Comparison of ENCODE assay signal across 8 cellular contexts in the genomic region with DNA sequence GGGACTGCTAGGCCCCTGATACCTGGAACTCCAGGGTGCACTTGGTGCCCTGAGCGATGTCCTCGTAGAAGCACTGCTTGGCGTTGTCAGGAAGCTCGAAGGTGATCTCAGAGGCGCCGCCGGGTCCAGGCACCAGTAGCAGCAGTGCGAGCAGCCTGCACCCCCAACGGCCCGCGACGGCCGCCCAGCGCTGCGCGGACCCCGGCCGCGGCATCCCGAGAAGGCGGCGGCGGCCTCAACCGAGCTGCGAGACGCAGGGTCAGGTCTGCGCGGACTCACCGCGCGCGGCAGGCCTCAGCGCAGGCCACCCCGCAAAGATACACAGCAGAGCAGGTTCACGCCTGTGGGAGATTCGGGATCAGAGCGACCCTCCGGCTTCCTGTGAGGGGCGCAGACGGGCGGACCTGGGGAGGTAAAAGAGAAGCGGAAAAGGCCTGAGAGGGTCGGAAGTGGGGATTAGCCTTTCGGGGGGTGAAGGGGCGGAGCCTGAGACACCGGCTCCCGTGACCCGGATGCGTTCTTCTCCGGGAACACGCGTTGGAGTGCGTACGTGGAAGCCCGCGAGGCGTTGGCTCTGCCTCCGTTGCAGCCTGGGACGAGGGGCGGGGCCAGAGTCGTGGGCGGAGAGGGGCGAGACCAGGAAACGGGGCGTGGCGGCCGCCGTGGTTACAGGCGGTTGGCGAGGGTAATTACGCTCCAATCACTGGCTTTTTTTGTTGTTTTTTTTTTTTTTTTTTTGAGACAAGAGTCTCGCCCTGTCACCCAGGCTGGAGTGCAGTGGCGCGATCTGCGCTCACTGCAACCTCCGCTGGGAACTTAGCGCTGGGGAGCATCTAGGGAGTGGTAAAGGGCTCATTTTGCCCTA. TPM values are rescaled to one million over a fixed set of nuclear protein-coding genes. Genes with fewer than 3 reads are reported as not detected.
DNase-seq lines count a peak whose midpoint lies in the region; ATAC-seq and TF ChIP-seq lines count a peak whose summit lies in the region.

A gene (minus strand): TSS at position 458 of the 865 bp plus-strand sequence. CDS start 244 bp downstream, at position 214.

- H3K27ac ChIP-seq in RWPE1 = peak within 1 kb of the TSS; percentile 83

- peaks cover 24% of the 10 kb centered on the region for H3K36me3 Mint-ChIP-seq in activated T-helper 17 cell treated with anti-CD3 and anti-CD28 coated beads, Interleukin-2, amount 50 U/mL, for 72 hours (ENCODE audit: low read depth)
- peaks cover 0 to 12% (median 0%) of the 10 kb centered on the region in 3 donors for H3K36me3 Mint-ChIP-seq in naive thymus-derived CD8-positive, alpha-beta T cell

- peak; percentile 92 for ATAC-seq in activated T-helper 17 cell treated with anti-CD3 and anti-CD28 coated beads, Interleukin-2, amount 50 U/mL, for 72 hours (replicated peaks)
- ATAC-seq in naive thymus-derived CD8-positive, alpha-beta T cell = peak; percentile 89 to 90

- DNase-seq in Daoy (ENCODE audit: low read depth) (peak; percentile 100), GOT3 (lab: John Stamatoyannopoulos, UW) (peak; percentile 99), LNCaP clone FGC (ENCODE audit: low read depth) (peak; percentile 94), RWPE1 (ENCODE audit: low spot score) (peak; percentile 97), fibroblast of mammary gland (ENCODE audit: low read depth) (peak; percentile 97)
- peak; percentile 94 to 100 (median 99) for DNase-seq in naive thymus-derived CD8-positive, alpha-beta T cell
- DNase-seq in stimulated activated naive CD4-positive, alpha-beta T cell (lab: John Stamatoyannopoulos, UW) = peak; percentile 97 to 99 (median 98)

- peaks cover 10% of the 10 kb centered on the region for H3K4me1 Mint-ChIP-seq in activated T-helper 17 cell treated with anti-CD3 and anti-CD28 coated beads, Interleukin-2, amount 50 U/mL, for 72 hours
- peaks cover 16 to 32% (median 27%) of the 10 kb centered on the region in 4 donors for H3K4me1 Mint-ChIP-seq in naive thymus-derived CD8-positive, alpha-beta T cell

- H3K9me3 Mint-ChIP-seq in activated T-helper 17 cell treated with anti-CD3 and anti-CD28 coated beads, Interleukin-2, amount 50 U/mL, for 72 hours = no peaks in the 10 kb centered on the region
- no peaks in the 10 kb centered on the region for H3K9me3 Mint-ChIP-seq in naive thymus-derived CD8-positive, alpha-beta T cell

- H3K4me3 Mint-ChIP-seq in activated T-helper 17 cell treated with anti-CD3 and anti-CD28 coated beads, Interleukin-2, amount 50 U/mL, for 72 hours = no peak within 1 kb of the TSS
- peak within 1 kb of the TSS in 1 of 10 donors; percentile 95 for H3K4me3 Mint-ChIP-seq in naive thymus-derived CD8-positive, alpha-beta T cell

- TF ChIP-seq CTCF in LNCaP clone FGC (IDR thresholded peaks at IDR 0.05; ENCODE audit: control insufficient read depth, extremely low read depth, insufficient read depth) (no peak), RWPE1 (conservative IDR thresholded peaks at IDR 0.05; ENCODE audit: low read depth) (no peak), fibroblast of mammary gland (conservative IDR thresholded peaks at IDR 0.05; ENCODE audit: control insufficient read depth, insufficient read depth, low read depth, low read length) (no peak)

- CTCF ChIA-PET in RWPE1 (lab: Yijun Ruan, JAX) = interaction anchor here (0.7 to 1.5 kb wide), 3 partner anchors 9 to 87 kb away, joined by 3 to 7 read pairs (median 4); no protein-coding TSS in a partner anchor

- H3K4me3 ChIP-seq in LNCaP clone FGC (ENCODE audit: low read depth, low read length) (peak within 1 kb of the TSS; percentile 89), fibroblast of mammary gland (ENCODE audit: control insufficient read depth, low read depth, low read length) (peak within 1 kb of the TSS; percentile 91)

- H3K27me3 Mint-ChIP-seq in activated T-helper 17 cell treated with anti-CD3 and anti-CD28 coated beads, Interleukin-2, amount 50 U/mL, for 72 hours = no peaks in the 10 kb centered on the region
- no peaks in the 10 kb centered on the region for H3K27me3 Mint-ChIP-seq in naive thymus-derived CD8-positive, alpha-beta T cell

- POLR2A ChIA-PET in RWPE1 (lab: Yijun Ruan, JAX; ENCODE audit: low non-redundant PET) = no interaction called here
- POLR2A ChIA-PET in naive thymus-derived CD8-positive, alpha-beta T cell (lab: Charles Lee) = interaction anchor here (0.6 to 2.2 kb wide), 9 partner anchors 9 to 459 kb away, joined by 3 to 17 read pairs (median 4); a partner anchor contains a TSS

- H3K27ac Mint-ChIP-seq in activated T-helper 17 cell treated with anti-CD3 and anti-CD28 coated beads, Interleukin-2, amount 50 U/mL, for 72 hours = no peak within 1 kb of the TSS
- peak within 1 kb of the TSS in 3 of 10 donors; percentile 94 to 98 (median 97) for H3K27ac Mint-ChIP-seq in naive thymus-derived CD8-positive, alpha-beta T cell

RNA-seq across cellular contexts. Expression of the gene that starts here (rescaled TPM):
- total RNA-seq in Daoy (2014; rRNA removed; shearing (Covaris generic)) = 113 and 121 TPM in 2 replicates
- 10 to 100 TPM; 26.9 to 39.7 TPM for total RNA-seq in activated T-helper 17 cell treated with anti-CD3 and anti-CD28 coated beads, Interleukin-2, amount 50 U/mL, for 72 hours
- 10 to 100 TPM; 41.0 to 48.9 TPM for total RNA-seq in naive thymus-derived CD8-positive, alpha-beta T cell
- 10 to 100 TPM; 30.3 to 43.2 (median 37.2) TPM for polyA plus RNA-seq in naive thymus-derived CD8-positive, alpha-beta T cell

Comparison
In these comparisons a context has a peak if more than half of its experiments do, and no peak if none do; other contexts are left out.
1. Peak in every context shown above with its lines: DNase-seq, ATAC-seq, H3K4me3 ChIP-seq and H3K27ac ChIP-seq.